In the genomic region with DNA sequence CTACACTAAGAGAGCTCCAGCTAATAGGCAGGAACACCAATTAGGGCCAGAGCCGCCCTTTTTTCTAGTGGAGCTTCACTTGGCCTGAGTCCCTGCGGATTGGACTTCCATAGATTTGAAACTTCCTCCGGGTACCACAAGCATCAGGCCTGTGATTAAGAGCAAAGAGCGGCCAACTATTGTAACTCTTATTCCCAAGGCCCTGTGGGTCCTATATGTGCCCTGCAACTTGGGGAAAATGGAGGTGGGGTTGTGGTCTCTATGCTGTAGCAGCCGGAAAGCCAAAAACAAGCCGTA, we compare ENCODE assay signal across 8 cellular contexts. TPM values are rescaled to one million over a fixed set of nuclear protein-coding genes. Genes with fewer than 3 reads are reported as not detected.
DNase-seq lines count a peak whose midpoint lies in the region; ATAC-seq and TF ChIP-seq lines count a peak whose summit lies in the region.

A gene (plus strand): TSS at position 198 of the 297 bp plus-strand sequence. CDS start 16,488 bp downstream, outside the sequence.

- peak within 1 kb of the TSS; percentile 54 to 74 for H3K9ac ChIP-seq in mucosa of rectum (ENCODE audit: low read depth in 1 of 2, low read length in 2 of 2)

- H3K4me1 ChIP-seq in heart right ventricle (peaks cover 0 to 26% (median 7%) of the 10 kb centered on the region in 9 donors), mucosa of rectum (ENCODE audit: control insufficient read depth in 2 of 2, insufficient read depth in 2 of 2, low read length in 2 of 2) (peaks cover 0 to 16% of the 10 kb centered on the region in 2 donors), urinary bladder (ENCODE audit: insufficient read depth) (no peaks in the 10 kb centered on the region)

- peaks cover 0 to 51% (median 0%) of the 10 kb centered on the region in 7 donors for H3K27me3 ChIP-seq in heart right ventricle
- H3K27me3 ChIP-seq in brain microvascular endothelial cell (replicated peaks) = no peaks in the 10 kb centered on the region
- peaks cover 0 to 4% of the 10 kb centered on the region in 2 donors for H3K27me3 ChIP-seq in mucosa of rectum (ENCODE audit: control insufficient read depth in 2 of 2, insufficient read depth in 2 of 2, low read length in 2 of 2)

- in situ Hi-C loops in brain microvascular endothelial cell (cut with HindIII; ENCODE audit: low pct_ligation_motif_present, low sequenced_read_pairs) = no loop called here

- H3K27ac ChIP-seq in heart right ventricle = peak within 1 kb of the TSS in 9 of 10 donors; percentile 65 to 89 (median 84)
- H3K27ac ChIP-seq in brain microvascular endothelial cell = no peak within 1 kb of the TSS
- H3K27ac ChIP-seq in mucosa of rectum (ENCODE audit: low read depth in 2 of 2, low read length in 2 of 2) = peak within 1 kb of the TSS; percentile 5 to 27
- H3K27ac ChIP-seq in urinary bladder (ENCODE audit: low read depth) = peak within 1 kb of the TSS; percentile 23

- no peaks in the 10 kb centered on the region for H3K36me3 ChIP-seq in heart right ventricle
- H3K36me3 ChIP-seq in brain microvascular endothelial cell (replicated peaks) = no peaks in the 10 kb centered on the region
- H3K36me3 ChIP-seq in mucosa of rectum (ENCODE audit: control insufficient read depth in 2 of 2, insufficient read depth in 2 of 2, low read length in 2 of 2) = no peaks in the 10 kb centered on the region
- no peaks in the 10 kb centered on the region for H3K36me3 ChIP-seq in urinary bladder (ENCODE audit: insufficient read depth)

- WGBS in heart right ventricle, 2 donors = 63 to 67% methylated on average over 6 of the region's 6 CpGs
- 64% methylated on average over 6 of the region's 6 CpGs for WGBS in urinary bladder

- intact Hi-C loops in heart right ventricle (cut with DNase I) = loop anchor here (1.0 to 10.0 kb wide), 17 partner anchors 50 to 240 kb away; no protein-coding TSS in a partner anchor
- intact Hi-C loops in cardiac septum (cut with DNase I) = loop anchor here (2.0 to 10.0 kb wide), 4 partner anchors 70 to 783 kb away; no protein-coding TSS in a partner anchor

- TF ChIP-seq CTCF in heart right ventricle (IDR thresholded peaks at IDR 0.05) (no peak), brain microvascular endothelial cell (IDR thresholded peaks at IDR 0.05; ENCODE audit: low read depth, low read length, missing control alignments) (no peak)

- H3K9me3 ChIP-seq in heart right ventricle (no peaks in the 10 kb centered on the region), mucosa of rectum (ENCODE audit: control insufficient read depth in 2 of 2, low read length in 2 of 2) (no peaks in the 10 kb centered on the region)

- DNase-seq in heart right ventricle = no peak
- no peak for DNase-seq in cardiac septum (ENCODE audit: low spot score)
- DNase-seq in brain microvascular endothelial cell = no peak
- no peak for DNase-seq in glomerular visceral epithelial cell (ENCODE audit: extremely low spot score)
- no peak for DNase-seq in NCI-H1436 treated with DMSO at 0.1 percent for 48 hours (lab: John Stamatoyannopoulos, UW)

- ATAC-seq in heart right ventricle = no peak
- ATAC-seq in HG03354 (IDR thresholded peaks at IDR 0.05; ENCODE audit: poor library complexity, severe bottlenecking, unreplicated experiment) = no peak

- peak within 1 kb of the TSS in 9 of 10 donors; percentile 53 to 69 (median 65) for H3K4me3 ChIP-seq in heart right ventricle
- H3K4me3 ChIP-seq in brain microvascular endothelial cell (ENCODE audit: low read depth, low read length) = peak within 1 kb of the TSS; percentile 51
- H3K4me3 ChIP-seq in mucosa of rectum (ENCODE audit: low read length in 2 of 2) = peak within 1 kb of the TSS; percentile 62 to 72
- H3K4me3 ChIP-seq in urinary bladder (ENCODE audit: low read depth, low read length) = peak within 1 kb of the TSS; percentile 65

RNA-seq across cellular contexts. Expression of the gene that starts here (rescaled TPM):
- total RNA-seq in heart right ventricle = under 1 TPM in 1 of 10 donors, not detected in 9; 0.45 TPM
- under 1 TPM in 1 of 2 donors, not detected in 1; 0.01 TPM for polyA plus RNA-seq in heart right ventricle
- not detected for total RNA-seq in cardiac septum
- not detected for total RNA-seq in urinary bladder
- polyA plus RNA-seq in urinary bladder = not detected
